ENCODE assay signal across 10 cellular contexts in the genomic region with DNA sequence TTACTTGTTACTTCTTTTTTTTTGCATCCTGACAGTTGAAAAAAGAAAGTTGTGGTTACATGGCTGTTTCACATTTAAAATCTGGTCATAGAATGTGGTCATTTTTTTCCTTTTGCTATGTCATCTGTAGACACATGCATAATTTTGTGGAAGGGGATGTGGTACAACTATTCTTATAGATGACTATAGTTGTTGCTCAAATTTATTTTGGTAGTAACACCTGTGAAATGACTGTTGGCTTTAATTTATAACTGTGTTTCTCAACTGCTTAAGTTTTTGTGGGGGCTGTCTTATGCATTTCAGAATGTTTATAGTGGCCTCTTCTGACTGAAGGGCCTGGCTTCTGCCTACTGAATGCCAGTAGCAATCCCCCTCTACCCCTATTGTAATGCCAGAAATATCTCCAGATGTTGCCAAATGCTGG.
DNase-seq lines count a peak whose midpoint lies in the region; ATAC-seq and TF ChIP-seq lines count a peak whose summit lies in the region.
"Had no signal": no experiment of that assay in that cellular context is flagged by ENCODE, and none has a peak within 500 bp of the region (broad histone marks: within the 10 kb centered on the region; RNA-seq: fewer than 3 reads in every experiment).

No MANE protein-coding gene starts in this region.

- TF ChIP-seq POLR2A in adrenal gland (IDR thresholded peaks at IDR 0.05): no peak

- CTCF ChIA-PET in HEK293T (lab: Yijun Ruan, JAX): no interaction called here

- H3K9ac ChIP-seq in endodermal cell (ENCODE audit: extremely low read depth, low read length, poor library complexity, severe bottlenecking): no peak overlapping the region

- H3K27me3 ChIP-seq in HL-60 (ENCODE audit: insufficient read depth, poor library complexity, severe bottlenecking) (no peaks in the 10 kb centered on the region), endodermal cell (ENCODE audit: control insufficient read depth, insufficient read depth, low read length, poor library complexity, severe bottlenecking) (no peaks in the 10 kb centered on the region), adrenal gland (no peaks in the 10 kb centered on the region)

- peak overlapping the region; percentile 77 for H3K27ac ChIP-seq in HL-60 (replicated peaks)
- no peak overlapping the region for H3K27ac ChIP-seq in endodermal cell (ENCODE audit: low read depth, low read length)
- H3K27ac ChIP-seq in substantia nigra (ENCODE audit: low read depth, low read length, poor library complexity, severe bottlenecking): no peak overlapping the region
- no peak overlapping the region for H3K27ac ChIP-seq in adrenal gland

- H3K9me3 Mint-ChIP-seq in endodermal cell: no peaks in the 10 kb centered on the region

- H3K4me1 ChIP-seq in endodermal cell (ENCODE audit: control insufficient read depth, insufficient read depth, low read length) (no peaks in the 10 kb centered on the region), adrenal gland (replicated peaks in 1 of 2) (no peaks in the 10 kb centered on the region)

- peaks cover 87% of the 10 kb centered on the region for H3K36me3 ChIP-seq in endodermal cell (ENCODE audit: control insufficient read depth, insufficient read depth, low read length)
- H3K36me3 ChIP-seq in adrenal gland (replicated peaks in 1 of 2): peaks cover 0 to 13% of the 10 kb centered on the region in 2 donors

- intact Hi-C loops in adrenal gland (cut with DNase I): no loop called here

- H3K4me3 ChIP-seq in HL-60 (replicated peaks; ENCODE audit: insufficient read depth, low read length) (no peak overlapping the region), endodermal cell (ENCODE audit: low read length) (no peak overlapping the region), adrenal gland (no peak overlapping the region)

- TF ChIP-seq CTCF in HL-60 (IDR thresholded peaks at IDR 0.05; ENCODE audit: insufficient read depth, low read length) (no peak), endodermal cell (conservative IDR thresholded peaks at IDR 0.05) (no peak), adrenal gland (IDR thresholded peaks at IDR 0.05) (no peak)

- POLR2A ChIA-PET in HEK293T (lab: Yijun Ruan, JAX): no interaction called here

- ATAC-seq in GM18520 (IDR thresholded peaks at IDR 0.05; ENCODE audit: unreplicated experiment): peak; percentile 98
- peak; percentile 99 for ATAC-seq in GM21723 (IDR thresholded peaks at IDR 0.05; ENCODE audit: unreplicated experiment)

- H3K9me3 ChIP-seq in endodermal cell (ENCODE audit: control insufficient read depth, low read length) (no peaks in the 10 kb centered on the region), adrenal gland (replicated peaks in 1 of 3) (no peaks in the 10 kb centered on the region)

- DNase-seq in HL-60 (ENCODE audit: low read depth in 1 of 2, low spot score in 1 of 2) (peak; percentile 57 to 85), endodermal cell (no peak), substantia nigra (lab: John Stamatoyannopoulos, UW) (no peak), HEK293T (ENCODE audit: extremely low spot score) (no peak), adrenal gland (no peak), NCI-H1417 treated with DMSO at 0.1 percent for 48 hours (lab: John Stamatoyannopoulos, UW) (no peak)
- DNase-seq: effector CD4-positive, alpha-beta T cell; T1000 had no signal

- H3K4me3 Mint-ChIP-seq in endodermal cell: no peak overlapping the region

- no peaks in the 10 kb centered on the region for H3K27me3 Mint-ChIP-seq in endodermal cell (ENCODE audit: insufficient read depth)

- H3K27ac Mint-ChIP-seq in endodermal cell: peak overlapping the region; percentile 31

- peaks cover 74% of the 10 kb centered on the region for H3K36me3 Mint-ChIP-seq in endodermal cell (ENCODE audit: low read depth)

- peaks cover 6% of the 10 kb centered on the region for H3K4me1 Mint-ChIP-seq in endodermal cell

TF ChIP-seq in HEK293T, 16 proteins besides CTCF, POLR2A, EP300 and RAD21:
- TF ChIP-seq NFRKB (IDR thresholded peaks at IDR 0.05): no peak
- no peak for TF ChIP-seq FOXK2 (IDR thresholded peaks at IDR 0.05)
- TF ChIP-seq ELF4 (IDR thresholded peaks at IDR 0.05): no peak
- TF ChIP-seq SP1 (IDR thresholded peaks at IDR 0.05): no peak
- no peak for TF ChIP-seq HDGF (IDR thresholded peaks at IDR 0.05; ENCODE audit: borderline replicate concordance)
- no peak for TF ChIP-seq FOXM1 (IDR thresholded peaks at IDR 0.05; ENCODE audit: borderline replicate concordance)
- TF ChIP-seq LEF1 (IDR thresholded peaks at IDR 0.05; ENCODE audit: borderline replicate concordance): no peak
- no peak for TF ChIP-seq SUZ12 (IDR thresholded peaks at IDR 0.05)
- TF ChIP-seq TARDBP (IDR thresholded peaks at IDR 0.05): no peak
- TF ChIP-seq L3MBTL2 (conservative IDR thresholded peaks at IDR 0.05): no peak
- TF ChIP-seq BHLHE40 (IDR thresholded peaks at IDR 0.05; ENCODE audit: borderline replicate concordance): no peak
- TF ChIP-seq FOXA1 (IDR thresholded peaks at IDR 0.05): no peak
TF ChIP-seq in HEK293T: peak in this region for 0.

Comparison
In these comparisons a context has a peak if more than half of its experiments do, and no peak if none do; other contexts are left out.
1. DNase-seq: peak in HL-60 (2 of 2); none in endodermal cell (single experiment), substantia nigra (0 of 49), HEK293T (single experiment), adrenal gland (0 of 7) and NCI-H1417 treated with DMSO at 0.1 percent for 48 hours (single experiment).